ENCODE assay signal across 8 cellular contexts in the genomic region with DNA sequence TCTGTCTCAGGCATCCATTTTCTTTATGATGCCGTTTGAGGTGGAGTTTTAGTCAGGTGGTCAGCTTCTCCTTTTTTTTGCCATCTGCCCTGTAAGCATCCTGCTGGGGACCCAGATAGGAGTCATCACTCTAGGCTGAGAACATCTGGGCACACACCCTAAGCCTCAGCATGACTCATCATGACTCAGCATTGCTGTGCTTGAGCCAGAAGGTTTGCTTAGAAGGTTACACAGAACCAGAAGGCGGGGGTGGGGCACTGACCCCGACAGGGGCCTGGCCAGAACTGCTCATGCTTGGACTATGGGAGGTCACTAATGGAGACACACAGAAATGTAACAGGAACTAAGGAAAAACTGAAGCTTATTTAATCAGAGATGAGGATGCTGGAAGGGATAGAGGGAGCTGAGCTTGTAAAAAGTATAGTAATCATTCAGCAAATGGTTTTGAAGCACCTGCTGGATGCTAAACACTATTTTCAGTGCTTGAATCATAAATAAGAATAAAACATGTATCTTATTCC.
A peak's percentile ranks its signal among the peaks of the same experiment; 100 is the strongest.
DNase-seq lines count a peak whose midpoint lies in the region; ATAC-seq lines count a peak whose summit lies in the region.

No MANE protein-coding gene starts in this region.

- H3K27ac Mint-ChIP-seq in activated T-cell treated with anti-CD3 and anti-CD28 coated beads, Interleukin-2, amount 50 U/mL, for 24 hours: no peak overlapping the region
- H3K27ac Mint-ChIP-seq in T-helper 1 cell treated with Interleukin-12 subunit alpha and Interleukin-12 subunit beta and Interleukin-4 antibody, amounts not matched to agents 30 μg/mL and 1 μg/mL, for 36 hours: peak overlapping the region; percentile 63

- H3K36me3 Mint-ChIP-seq in activated T-cell treated with anti-CD3 and anti-CD28 coated beads, Interleukin-2, amount 50 U/mL, for 24 hours (ENCODE audit: low read depth): no peaks in the 10 kb centered on the region
- H3K36me3 Mint-ChIP-seq in T-helper 1 cell treated with Interleukin-12 subunit alpha and Interleukin-12 subunit beta and Interleukin-4 antibody, amounts not matched to agents 30 μg/mL and 1 μg/mL, for 36 hours (ENCODE audit: low read depth): no peaks in the 10 kb centered on the region

- no peaks in the 10 kb centered on the region for H3K4me1 Mint-ChIP-seq in activated T-cell treated with anti-CD3 and anti-CD28 coated beads, Interleukin-2, amount 50 U/mL, for 24 hours (ENCODE audit: low read depth)
- H3K4me1 Mint-ChIP-seq in T-helper 1 cell treated with Interleukin-12 subunit alpha and Interleukin-12 subunit beta and Interleukin-4 antibody, amounts not matched to agents 30 μg/mL and 1 μg/mL, for 36 hours (ENCODE audit: low read depth): peaks cover 4% of the 10 kb centered on the region

- no peak overlapping the region for H3K4me3 Mint-ChIP-seq in activated T-cell treated with anti-CD3 and anti-CD28 coated beads, Interleukin-2, amount 50 U/mL, for 24 hours
- no peak overlapping the region for H3K4me3 Mint-ChIP-seq in T-helper 1 cell treated with Interleukin-12 subunit alpha and Interleukin-12 subunit beta and Interleukin-4 antibody, amounts not matched to agents 30 μg/mL and 1 μg/mL, for 36 hours

- DNase-seq in activated T-cell treated with anti-CD3 and anti-CD28 coated beads, Interleukin-2, amount 50 U/mL, for 48 hours: peak; percentile 28 to 36
- no peak for DNase-seq in activated T-cell treated with anti-CD3 and anti-CD28 coated beads, Interleukin-2, amount 50 U/mL, for 24 hours
- DNase-seq in glomerular visceral epithelial cell (ENCODE audit: extremely low spot score) (peak; percentile 97), DMS153 (lab: John Stamatoyannopoulos, UW) (no peak)
- peak; percentile 4 for DNase-seq in stimulated activated CD4-positive, alpha-beta T cell treated with anti-CD3 and anti-CD28 coated beads, Interleukin-4, amount 100 ng/mL, for 24 hours

- ATAC-seq in GM21526 (IDR thresholded peaks at IDR 0.05; ENCODE audit: low FRiP score, unreplicated experiment) (peak; percentile 93), HG03558 (IDR thresholded peaks at IDR 0.05; ENCODE audit: extremely low read depth, unreplicated experiment) (peak; percentile 87)

- H3K27me3 Mint-ChIP-seq in activated T-cell treated with anti-CD3 and anti-CD28 coated beads, Interleukin-2, amount 50 U/mL, for 24 hours: no peaks in the 10 kb centered on the region
- no peaks in the 10 kb centered on the region for H3K27me3 Mint-ChIP-seq in T-helper 1 cell treated with Interleukin-12 subunit alpha and Interleukin-12 subunit beta and Interleukin-4 antibody, amounts not matched to agents 30 μg/mL and 1 μg/mL, for 36 hours (ENCODE audit: low read depth)

- no peaks in the 10 kb centered on the region for H3K9me3 Mint-ChIP-seq in activated T-cell treated with anti-CD3 and anti-CD28 coated beads, Interleukin-2, amount 50 U/mL, for 24 hours
- no peaks in the 10 kb centered on the region for H3K9me3 Mint-ChIP-seq in T-helper 1 cell treated with Interleukin-12 subunit alpha and Interleukin-12 subunit beta and Interleukin-4 antibody, amounts not matched to agents 30 μg/mL and 1 μg/mL, for 36 hours

Comparison
In these comparisons a context has a peak if more than half of its experiments do, and no peak if none do; other contexts are left out.
1. DNase-seq: peak in activated T-cell treated with anti-CD3 and anti-CD28 coated beads, Interleukin-2, amount 50 U/mL, for 48 hours (2 of 2), glomerular visceral epithelial cell (single experiment) and stimulated activated CD4-positive, alpha-beta T cell treated with anti-CD3 and anti-CD28 coated beads, Interleukin-4, amount 100 ng/mL, for 24 hours (single experiment); none in activated T-cell treated with anti-CD3 and anti-CD28 coated beads, Interleukin-2, amount 50 U/mL, for 24 hours (single experiment) and DMS153 (single experiment).